ENCODE assay signal across 16 cellular contexts in genomic region chr16:7946142-7946541, GRCh38.
DNase-seq lines count a peak whose midpoint lies in the region; TF ChIP-seq lines count a peak whose summit lies in the region.
"Had no signal": no experiment of that assay in that cellular context is flagged by ENCODE, and none has a peak within 500 bp of the region (broad histone marks: within the 10 kb centered on the region; RNA-seq: fewer than 3 reads in every experiment).

No MANE protein-coding gene starts in this region.

- H3K27me3 ChIP-seq in H9 (ENCODE audit: insufficient read depth, low read length) (no peaks in the 10 kb centered on the region), thyroid gland (no peaks in the 10 kb centered on the region)

- H2AFZ ChIP-seq in H9 (ENCODE audit: low read length) = no peak overlapping the region

- H3K18ac ChIP-seq in H9 (ENCODE audit: insufficient read length, low read depth, low read length) = no peak overlapping the region

- no peaks in the 10 kb centered on the region for H3K23me2 ChIP-seq in H9 (ENCODE audit: insufficient read length, low read depth, low read length, poor library complexity, severe bottlenecking)

- no peak overlapping the region for H3K23ac ChIP-seq in H9 (ENCODE audit: insufficient read length, low read depth, low read length)

- H3K27ac Mint-ChIP-seq in H9 = no peak overlapping the region; a peak in 1 of 7 replicates
- H3K27ac Mint-ChIP-seq: CD4-positive, alpha-beta T cell had no signal

- WGBS in H9 (ENCODE audit: extremely low coverage, insufficient read length, low lambda C conversion rate) = no CpG with 5 or more reads among the region's 4 CpGs
- 24 to 39% methylated on average over 4 of the region's 4 CpGs for WGBS in thyroid gland, 2 donors

- no peak overlapping the region for H3K27ac ChIP-seq in H9 (ENCODE audit: insufficient read length, low read depth, low read length)
- H3K27ac ChIP-seq in thyroid gland = no peak overlapping the region
- H3K27ac ChIP-seq: 22Rv1, A549, C4-2B had no signal

- no peaks in the 10 kb centered on the region for H3K36me3 ChIP-seq in thyroid gland

- no peak overlapping the region for H3K4ac ChIP-seq in H9 (ENCODE audit: low read depth, low read length)

- H4K91ac ChIP-seq in H9 (ENCODE audit: insufficient read length, low read depth, low read length) = no peak overlapping the region

- no peak for TF ChIP-seq POLR2A in thyroid gland (IDR thresholded peaks at IDR 0.05)

- no peak overlapping the region for H3K4me3 ChIP-seq in thyroid gland (replicated peaks in 1 of 3)
- H3K4me3 ChIP-seq: A549 had no signal

- H3K9me3 Mint-ChIP-seq in H9 = no peaks in the 10 kb centered on the region; a peak in 1 of 5 replicates

- H3K79me2 ChIP-seq in H9 (ENCODE audit: insufficient read depth, low read length) = no peaks in the 10 kb centered on the region

- no peak overlapping the region for H2BK15ac ChIP-seq in H9 (ENCODE audit: low read depth, low read length)

- intact Hi-C loops in thyroid gland (cut with DNase I) = no loop called here

- H3T11ph ChIP-seq in H9 (ENCODE audit: low read length) = no peak overlapping the region

- H4K8ac ChIP-seq in H9 (replicated peaks; ENCODE audit: insufficient read length, low read depth, low read length) = no peak overlapping the region

- no peak overlapping the region for H2AK5ac ChIP-seq in H9 (ENCODE audit: insufficient read length, low read length)

- no peaks in the 10 kb centered on the region for H3K36me3 Mint-ChIP-seq in H9 (ENCODE audit: insufficient read depth in 1 of 3, low read depth in 3 of 3)

- DNase-seq in DMS79 treated with DMSO at 0.1 percent for 48 hours (lab: John Stamatoyannopoulos, UW) (peak; percentile 7), DMS79 (lab: John Stamatoyannopoulos, UW) (no peak), H9 (peak; percentile 27), cerebellum (ENCODE audit: low spot score) (peak; percentile 45), thyroid gland (peak; percentile 75 to 84), kidney glomerular epithelial cell (lab: John Stamatoyannopoulos, UW) (no peak), NCI-H1930 (lab: John Stamatoyannopoulos, UW) (no peak)
- DNase-seq: AML-193; Caco-2; CD4-positive, alpha-beta T cell; DND-41; EL; HCEC 1CT had no signal

- no peak overlapping the region for H3K14ac ChIP-seq in H9 (ENCODE audit: insufficient read depth, low read length)

- no peak overlapping the region for H3K4me2 ChIP-seq in H9 (ENCODE audit: insufficient read depth, insufficient read length, low read length)
- H3K4me2 ChIP-seq: A549 had no signal

- no peaks in the 10 kb centered on the region for H3K79me1 ChIP-seq in H9 (ENCODE audit: insufficient read depth, low read depth, low read length, poor library complexity, severe bottlenecking)

- no peak overlapping the region for H3K4me3 Mint-ChIP-seq in H9
- H3K4me3 Mint-ChIP-seq: CD4-positive, alpha-beta T cell had no signal

- no peak overlapping the region for H2BK120ac ChIP-seq in H9 (ENCODE audit: low read depth, low read length, poor library complexity, severe bottlenecking)

- H2BK12ac ChIP-seq in H9 (ENCODE audit: insufficient read length, low read depth, low read length) = no peak overlapping the region

- H2BK5ac ChIP-seq in H9 (ENCODE audit: insufficient read length, low read length) = no peak overlapping the region

- H4K5ac ChIP-seq in H9 (ENCODE audit: insufficient read length, low read depth, low read length) = no peak overlapping the region

- H3K4me1 Mint-ChIP-seq in H9 = no peaks in the 10 kb centered on the region

- H3K9ac ChIP-seq in H9 (ENCODE audit: extremely low read depth, insufficient read length, low read length) = no peak overlapping the region

- H3K9me3 ChIP-seq in H9 (ENCODE audit: control insufficient read depth, low read depth, low read length) (no peaks in the 10 kb centered on the region), thyroid gland (no peaks in the 10 kb centered on the region)
- H3K9me3 ChIP-seq: A549, Caco-2 had no signal

- H3K4me1 ChIP-seq in H9 (ENCODE audit: insufficient read depth, low read length) = no peaks in the 10 kb centered on the region
- H3K4me1 ChIP-seq in thyroid gland = no peaks in the 10 kb centered on the region
- H3K4me1 ChIP-seq: A549, Caco-2 had no signal

- H4K20me1 ChIP-seq in H9 (ENCODE audit: control insufficient read depth, insufficient read depth, insufficient read length) = no peaks in the 10 kb centered on the region

- H3K27me3 Mint-ChIP-seq in H9 (ENCODE audit: low read depth) = no peaks in the 10 kb centered on the region; the same call in none of the 2 replicates
- H3K27me3 Mint-ChIP-seq: CD4-positive, alpha-beta T cell had no signal

- no peak for TF ChIP-seq CTCF in H9 (conservative IDR thresholded peaks at IDR 0.05)
- no peak for TF ChIP-seq CTCF in thyroid gland (IDR thresholded peaks at IDR 0.05)

- H3K56ac ChIP-seq in H9 (ENCODE audit: insufficient read length, low read depth, low read length) = no peak overlapping the region

- no peak overlapping the region for H2BK20ac ChIP-seq in H9 (ENCODE audit: low read depth, low read length, poor library complexity, severe bottlenecking)

Comparison
In these comparisons a context has a peak if more than half of its experiments do, and no peak if none do; other contexts are left out.
1. DNase-seq: peak in DMS79 treated with DMSO at 0.1 percent for 48 hours (single experiment), H9 (single experiment), cerebellum (single experiment) and thyroid gland (2 of 2); none in DMS79 (single experiment), kidney glomerular epithelial cell (single experiment) and NCI-H1930 (0 of 2).